In the genomic region with DNA sequence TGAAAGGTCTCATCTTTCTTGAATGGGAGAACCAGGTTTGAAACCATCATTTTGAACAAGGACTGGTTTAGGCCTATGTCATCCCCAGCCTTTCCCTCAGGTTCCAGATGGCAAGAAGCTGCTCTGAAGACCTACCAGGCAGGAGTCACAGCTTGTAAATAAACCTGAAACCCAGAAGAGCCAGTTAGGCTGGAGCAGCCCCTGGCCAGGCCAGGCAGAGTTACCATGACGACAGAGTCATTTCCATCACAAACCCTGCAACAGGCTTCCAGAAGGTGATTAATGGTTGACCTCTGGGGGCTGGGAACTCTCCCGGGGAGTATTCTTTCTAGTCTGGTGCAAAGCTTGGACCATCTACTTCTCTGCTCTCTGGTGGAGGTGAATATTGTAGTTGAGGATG, we compare ENCODE assay signal across 12 cellular contexts.
A peak's percentile ranks its signal among the peaks of the same experiment; 100 is the strongest.
DNase-seq lines count a peak whose midpoint lies in the region; ATAC-seq and TF ChIP-seq lines count a peak whose summit lies in the region.
"Had no signal": no experiment of that assay in that cellular context is flagged by ENCODE, and none has a peak within 500 bp of the region (broad histone marks: within the 10 kb centered on the region; RNA-seq: fewer than 3 reads in every experiment).

No MANE protein-coding gene starts in this region.

- no peak for ATAC-seq in thoracic aorta (ENCODE audit: insufficient number of reproducible peaks, low FRiP score, low read depth)
- no peak for ATAC-seq in GM19395 (IDR thresholded peaks at IDR 0.05; ENCODE audit: unreplicated experiment)
- ATAC-seq in GM21825 (IDR thresholded peaks at IDR 0.05; ENCODE audit: unreplicated experiment) = no peak

- DNase-seq in NCI-H82 (lab: John Stamatoyannopoulos, UW) = peak; percentile 13
- DNase-seq in NCI-H82 treated with DMSO at 0.1 percent for 48 hours (lab: John Stamatoyannopoulos, UW; ENCODE audit: unreplicated experiment) = no peak
- peak; percentile 70 for DNase-seq in SK-N-DZ (ENCODE audit: low spot score)
- peak; percentile 28 for DNase-seq in kidney tubule cell (ENCODE audit: low spot score)
- no peak for DNase-seq in thoracic aorta (ENCODE audit: low spot score)
- DNase-seq in SHP77 (lab: John Stamatoyannopoulos, UW) = no peak
- DNase-seq: activated naive CD4-positive, alpha-beta T cell treated with anti-CD3 and anti-CD28 coated beads, Interleukin-2, amount 50 U/mL, for 16 hours; stimulated activated CD4-positive, alpha-beta T cell treated with anti-CD3 and anti-CD28 coated beads, Interleukin-12 subunit alpha, Interleukin-12 subunit beta, amount 100 ng/mL, for 4 hours had no signal

- H3K4me1 ChIP-seq in thoracic aorta (ENCODE audit: control insufficient read depth in 1 of 2, low read depth in 2 of 2) = peaks cover 9 to 53% of the 10 kb centered on the region in 2 donors

- H3K27me3 ChIP-seq in thoracic aorta (replicated peaks; ENCODE audit: insufficient read depth) = no peaks in the 10 kb centered on the region
- H3K27me3 ChIP-seq: SJCRH30, thyroid gland had no signal

- peak overlapping the region; percentile 83 to 85 for H3K27ac ChIP-seq in thoracic aorta

- no peak overlapping the region for H3K4me3 ChIP-seq in thoracic aorta
- H3K4me3 ChIP-seq: SJCRH30, thyroid gland had no signal

- TF ChIP-seq CTCF in thoracic aorta (IDR thresholded peaks at IDR 0.05) = no peak

- H3K36me3 ChIP-seq in thoracic aorta = no peaks in the 10 kb centered on the region
- H3K36me3 ChIP-seq: SJCRH30, thyroid gland had no signal

- no peaks in the 10 kb centered on the region for H3K9me3 ChIP-seq in thoracic aorta
- H3K9me3 ChIP-seq: SJCRH30, thyroid gland had no signal

Comparison
In these comparisons a context has a peak if more than half of its experiments do, and no peak if none do; other contexts are left out.
1. DNase-seq: peak in NCI-H82 (single experiment), SK-N-DZ (single experiment) and kidney tubule cell (single experiment); none in NCI-H82 treated with DMSO at 0.1 percent for 48 hours (single experiment), thoracic aorta (single experiment) and SHP77 (0 of 2).